Comparison of ENCODE assay signal across 30 cellular contexts in genomic region chr2:125973516-125973915, GRCh38.
"Had no signal": no experiment of that assay in that cellular context is flagged by ENCODE, and none has a peak within 500 bp of the region (broad histone marks: within the 10 kb centered on the region; RNA-seq: fewer than 3 reads in every experiment).

No MANE protein-coding gene starts in this region.

- H3K36me3 ChIP-seq: SJCRH30 had no signal

- H3K4me3 ChIP-seq: PC-9, SJCRH30, SK-N-MC had no signal

- H3K4me1 ChIP-seq: SJCRH30 had no signal

- H3K27ac ChIP-seq: KMS-11, PC-9, RWPE1, SJCRH30, SK-N-MC had no signal

- H3K27me3 ChIP-seq: SJCRH30 had no signal

- H3K9me3 ChIP-seq: SJCRH30 had no signal

- DNase-seq: Karpas-422, KBM-7, MM.1S, MV-4-11, NCI-H1092, NCI-H1105, NCI-H1417 treated with DMSO at 0.1 percent for 48 hours, NCI-H1436 treated with DMSO at 0.1 percent for 48 hours, NCI-H1694, NCI-H187, NCI-H1930, NCI-H2029 treated with DMSO at 0.1 percent for 48 hours, NCI-H2081 treated with DMSO at 0.1 percent for 48 hours, NCI-H2107, NCI-H2171, NCI-H226, NCI-H446 treated with DMSO at 0.1 percent for 48 hours, NCI-H510A, NCI-H524, NCI-H526, NCI-H69, NCI-H748 treated with DMSO at 0.1 percent for 48 hours, NCI-H82, PC-9, SHP77, SIG-M5, SJCRH30 had no signal
